Comparison of ENCODE assay signal across 16 cellular contexts in genomic region chr14:68626386-68626785, GRCh38.
A peak's percentile ranks its signal among the peaks of the same experiment; 100 is the strongest.
DNase-seq lines count a peak whose midpoint lies in the region; TF ChIP-seq lines count a peak whose summit lies in the region.
"Had no signal": no experiment of that assay in that cellular context is flagged by ENCODE, and none has a peak within 500 bp of the region (broad histone marks: within the 10 kb centered on the region; RNA-seq: fewer than 3 reads in every experiment).

No MANE protein-coding gene starts in this region.

- H3K4me1 Mint-ChIP-seq in osteocyte (ENCODE audit: unreplicated experiment), result peaks cover 20% of the 10 kb centered on the region

- intact Hi-C loops in uterus (cut with DNase I; ENCODE audit: low total_unique reads), result no loop called here

- no peak for TF ChIP-seq CTCF in right atrium auricular region (IDR thresholded peaks at IDR 0.05)
- no peak for TF ChIP-seq CTCF in osteocyte (IDR thresholded peaks at IDR 0.05)
- no peak for TF ChIP-seq CTCF in uterus (IDR thresholded peaks at IDR 0.05)
- TF ChIP-seq CTCF in BE2C (IDR thresholded peaks at IDR 0.05; ENCODE audit: low read depth, low read length), result no peak

- no peak overlapping the region for H3K4me3 Mint-ChIP-seq in osteocyte (ENCODE audit: unreplicated experiment)
- H3K4me3 Mint-ChIP-seq: CD14-positive monocyte had no signal

- H3K27me3 Mint-ChIP-seq in osteocyte (ENCODE audit: unreplicated experiment), result peaks cover 2% of the 10 kb centered on the region

- H3K9me3 Mint-ChIP-seq in osteocyte (ENCODE audit: unreplicated experiment), result peaks cover under 1% of the 10 kb centered on the region

- no peaks in the 10 kb centered on the region for H3K36me3 Mint-ChIP-seq in osteocyte (ENCODE audit: unreplicated experiment)

- H3K27ac ChIP-seq in right atrium auricular region, result peak overlapping the region; percentile 71 to 89
- peak overlapping the region; percentile 66 to 86 for H3K27ac ChIP-seq in uterus
- H3K27ac ChIP-seq: 22Rv1 had no signal

- H3K27ac Mint-ChIP-seq in osteocyte (ENCODE audit: unreplicated experiment), result no peak overlapping the region

- H3K27me3 ChIP-seq in right atrium auricular region (no peaks in the 10 kb centered on the region), uterus (no peaks in the 10 kb centered on the region), BE2C (no peaks in the 10 kb centered on the region), MG63 (no peaks in the 10 kb centered on the region)

- no peaks in the 10 kb centered on the region for H3K36me3 ChIP-seq in right atrium auricular region
- no peaks in the 10 kb centered on the region for H3K36me3 ChIP-seq in uterus
- no peaks in the 10 kb centered on the region for H3K36me3 ChIP-seq in BE2C
- no peaks in the 10 kb centered on the region for H3K36me3 ChIP-seq in MG63

- no peak for TF ChIP-seq POLR2A in uterus (IDR thresholded peaks at IDR 0.05)

- DNase-seq in activated CD8-positive, alpha-beta memory T cell treated with anti-CD3 and anti-CD28 coated beads for 24 hours, result peak; percentile 35
- DNase-seq in activated CD8-positive, alpha-beta memory T cell treated with anti-CD3 and anti-CD28 coated beads, Interleukin-2, amount 50 U/mL, for 4 hours, result no peak
- DNase-seq in right atrium auricular region (ENCODE audit: low spot score), result no peak
- DNase-seq in osteocyte (ENCODE audit: extremely low spot score, unreplicated experiment), result peak; percentile 38
- no peak for DNase-seq in uterus
- no peak for DNase-seq in NCI-H446 treated with DMSO at 0.1 percent for 48 hours (lab: John Stamatoyannopoulos, UW)
- DNase-seq in BE2C, result no peak
- DNase-seq in MG63, result no peak
- DNase-seq: activated CD4-positive, alpha-beta T cell treated with anti-CD3 and anti-CD28 coated beads for 1 hour; activated gamma-delta T cell treated with Interleukin-2 at 50 U/mL for 16 hours; effector CD4-positive, alpha-beta T cell; KBM-7; NCI-H1105 treated with DMSO at 0.1 percent for 48 hours; T-helper 9 cell had no signal

- H3K9me3 ChIP-seq in right atrium auricular region (no peaks in the 10 kb centered on the region), uterus (no peaks in the 10 kb centered on the region), BE2C (no peaks in the 10 kb centered on the region), MG63 (no peaks in the 10 kb centered on the region)

- H3K4me3 ChIP-seq in right atrium auricular region (no peak overlapping the region), uterus (no peak overlapping the region), BE2C (ENCODE audit: low read depth, low read length) (no peak overlapping the region), MG63 (no peak overlapping the region)

- H3K4me1 ChIP-seq in right atrium auricular region (peaks cover 0 to 49% of the 10 kb centered on the region in 2 donors), uterus (peaks cover 0 to 8% of the 10 kb centered on the region in 2 donors), BE2C (no peaks in the 10 kb centered on the region)

Comparison
In these comparisons a context has a peak if more than half of its experiments do, and no peak if none do; other contexts are left out.
1. DNase-seq: peak in activated CD8-positive, alpha-beta memory T cell treated with anti-CD3 and anti-CD28 coated beads for 24 hours (single experiment) and osteocyte (single experiment); none in activated CD8-positive, alpha-beta memory T cell treated with anti-CD3 and anti-CD28 coated beads, Interleukin-2, amount 50 U/mL, for 4 hours (single experiment), right atrium auricular region (single experiment), uterus (0 of 2), NCI-H446 treated with DMSO at 0.1 percent for 48 hours (single experiment), BE2C (single experiment) and MG63 (single experiment).